ENCODE assay signal across 8 cellular contexts in genomic region chr10:23095966-23096813, GRCh38. TPM values are rescaled to one million over a fixed set of nuclear protein-coding genes. Genes with fewer than 3 reads are reported as not detected.
DNase-seq lines count a peak whose midpoint lies in the region; ATAC-seq, FAIRE-seq and TF ChIP-seq lines count a peak whose summit lies in the region.

No MANE protein-coding gene starts in this region.

- DNase-seq in NCI-H1417 (lab: John Stamatoyannopoulos, UW) (peak in 2 of 3 experiments; percentile 24 to 45), NCI-H1417 treated with DMSO at 0.1 percent for 48 hours (lab: John Stamatoyannopoulos, UW) (no peak), GM23338 (ENCODE audit: low spot score) (peak; percentile 67), endothelial cell of umbilical vein (ENCODE audit: low read depth, low spot score) (peak; percentile 59), mesendoderm (peak; percentile 55)
- DNase-seq in activated CD4-positive, alpha-beta T cell treated with anti-CD3 and anti-CD28 coated beads, Interleukin-2, amount 50 U/mL, for 4 hours, result peak; percentile 11 to 21

- H3K79me2 ChIP-seq in GM23338 (replicated peaks; ENCODE audit: insufficient read depth) (no peaks in the 10 kb centered on the region; the same call in 1 of the 2 replicates), endothelial cell of umbilical vein (ENCODE audit: control insufficient read depth, insufficient read depth, low read length) (no peaks in the 10 kb centered on the region), mesendoderm (ENCODE audit: control insufficient read depth, insufficient read depth, low read length) (no peaks in the 10 kb centered on the region)

- dilution Hi-C loops in endothelial cell of umbilical vein (cut with MboI; ENCODE audit: extremely low pct_ligation_motif_present, low sequenced_read_pairs), result no loop called here

- peak overlapping the region; percentile 79 for H3K4me3 ChIP-seq in GM23338
- H3K4me3 ChIP-seq in endothelial cell of umbilical vein (replicated peaks in 1 of 3; ENCODE audit: insufficient read depth in 1 of 3, low read depth in 1 of 3, low read length in 3 of 3), result peak overlapping the region; percentile 52 to 91 (median 84)
- peak overlapping the region; percentile 29 for H3K4me3 ChIP-seq in mesendoderm (ENCODE audit: low read length)
- H3K4me3 ChIP-seq in stomach smooth muscle (ENCODE audit: low read length in 2 of 2), result peak overlapping the region; percentile 78 to 82

- BruUV-seq in endothelial cell of umbilical vein (replicated peaks; lab: Mats Ljungman, UMichigan), result no TSS peak

- H3K27me3 Mint-ChIP-seq in GM23338 (ENCODE audit: insufficient read depth, low read depth, poor library complexity), result peaks cover 8% of the 10 kb centered on the region

- no peak overlapping the region for H4K5ac ChIP-seq in mesendoderm (ENCODE audit: low read length)

- H3K4me2 ChIP-seq in GM23338, result peak overlapping the region; percentile 86
- peak overlapping the region; percentile 68 for H3K4me2 ChIP-seq in endothelial cell of umbilical vein (ENCODE audit: insufficient read depth, low read length)
- H3K4me2 ChIP-seq in mesendoderm (ENCODE audit: low read length), result peak overlapping the region; percentile 56

- H3K4me3 Mint-ChIP-seq in GM23338, result peak overlapping the region; percentile 89

- 0 out of 2 replicates have a peak, but pooled peaks cover 6% of the 10 kb centered on the region for H3F3A ChIP-seq in GM23338 (replicated peaks; ENCODE audit: low read depth)

- H3K27ac ChIP-seq in GM23338 (ENCODE audit: low read depth) (peak overlapping the region; percentile 82), KOPT-K1 (ENCODE audit: low read depth, low read length, poor library complexity, severe bottlenecking) (peak overlapping the region; percentile 60), endothelial cell of umbilical vein (ENCODE audit: insufficient read depth, low read depth, low read length) (peak overlapping the region; percentile 25), mesendoderm (ENCODE audit: low read depth, low read length) (peak overlapping the region; percentile 76), stomach smooth muscle (ENCODE audit: low read length) (peak overlapping the region; percentile 94)

- H3K36me3 Mint-ChIP-seq in GM23338 (ENCODE audit: low read depth), result peaks cover 12% of the 10 kb centered on the region; the same call in 2 of the 3 replicates

- ATAC-seq in GM23338, result peak; percentile 80

- H3K4me1 Mint-ChIP-seq in GM23338, result peaks cover 32% of the 10 kb centered on the region

- H3K9me3 ChIP-seq in KOPT-K1 (ENCODE audit: insufficient read depth, low read length, poor library complexity, severe bottlenecking) (peaks cover 7% of the 10 kb centered on the region), endothelial cell of umbilical vein (replicated peaks; ENCODE audit: control insufficient read depth, insufficient read depth, low read length) (no peaks in the 10 kb centered on the region), stomach smooth muscle (ENCODE audit: control insufficient read depth in 2 of 2, low read length in 2 of 2) (peaks cover 0 to 2% of the 10 kb centered on the region in 2 donors)

- no peak overlapping the region for H2BK15ac ChIP-seq in mesendoderm (replicated peaks; ENCODE audit: low read depth)

- H3K79me1 ChIP-seq in mesendoderm (ENCODE audit: low read length), result no peaks in the 10 kb centered on the region

- no peaks in the 10 kb centered on the region for H3K9me1 ChIP-seq in endothelial cell of umbilical vein (replicated peaks; ENCODE audit: control insufficient read depth, extremely low read depth, insufficient read depth, low read length)

- WGBS in mesendoderm (ENCODE audit: extremely low coverage, insufficient coverage, low lambda C conversion rate), result no CpG with 5 or more reads among the region's 21 CpGs

- TF ChIP-seq POLR2A in endothelial cell of umbilical vein (IDR thresholded peaks at IDR 0.05; ENCODE audit: low read depth, low read length), result peak; percentile 20

- TF ChIP-seq CTCF in GM23338 (conservative IDR thresholded peaks at IDR 0.05; ENCODE audit: low read depth in 2 of 2) (peak in 1 of 2 experiments; percentile 21; a peak in 1 of 4 replicates), endothelial cell of umbilical vein (IDR thresholded peaks at IDR 0.05; ENCODE audit: extremely low read depth in 1 of 2, insufficient read depth in 1 of 2, low read depth in 1 of 2, low read length in 2 of 2) (no peak)

- peaks cover 35% of the 10 kb centered on the region for H3K4me1 ChIP-seq in GM23338 (ENCODE audit: insufficient read depth)
- peaks cover 21% of the 10 kb centered on the region for H3K4me1 ChIP-seq in endothelial cell of umbilical vein (ENCODE audit: control insufficient read depth, extremely low read depth, insufficient read depth, low read length)
- peaks cover 4% of the 10 kb centered on the region for H3K4me1 ChIP-seq in mesendoderm (ENCODE audit: control insufficient read depth, low read depth, low read length)
- H3K4me1 ChIP-seq in stomach smooth muscle (ENCODE audit: control insufficient read depth, insufficient read depth, low read length), result peaks cover 10% of the 10 kb centered on the region

- H3K27me3 ChIP-seq in GM23338 (ENCODE audit: insufficient read depth) (no peaks in the 10 kb centered on the region), endothelial cell of umbilical vein (ENCODE audit: control insufficient read depth in 2 of 2, insufficient read depth in 2 of 2, low read length in 2 of 2) (peaks cover 1 to 10% of the 10 kb centered on the region in 2 experiments), mesendoderm (ENCODE audit: insufficient read depth, low read length, poor library complexity) (no peaks in the 10 kb centered on the region), stomach smooth muscle (ENCODE audit: control insufficient read depth in 1 of 2, insufficient read depth in 2 of 2, low read length in 2 of 2) (no peaks in the 10 kb centered on the region)

- peak overlapping the region; percentile 80 for H3K56ac ChIP-seq in mesendoderm (ENCODE audit: low read length)

- no peaks in the 10 kb centered on the region for H3K36me3 ChIP-seq in GM23338 (ENCODE audit: insufficient read depth)
- no peaks in the 10 kb centered on the region for H3K36me3 ChIP-seq in KOPT-K1 (ENCODE audit: insufficient read depth, low read length)
- no peaks in the 10 kb centered on the region for H3K36me3 ChIP-seq in endothelial cell of umbilical vein (ENCODE audit: control insufficient read depth in 2 of 2, extremely low read depth in 1 of 2, insufficient read depth in 2 of 2, low read length in 2 of 2)
- no peaks in the 10 kb centered on the region for H3K36me3 ChIP-seq in mesendoderm (ENCODE audit: control insufficient read depth, insufficient read depth, low read length)
- H3K36me3 ChIP-seq in stomach smooth muscle (ENCODE audit: control insufficient read depth in 2 of 2, insufficient read depth in 2 of 2, low read length in 2 of 2), result no peaks in the 10 kb centered on the region

- FAIRE-seq in endothelial cell of umbilical vein (lab: Jason Lieb, UNC), result no peak

- peak overlapping the region; percentile 56 for H2BK120ac ChIP-seq in mesendoderm (ENCODE audit: low read depth, low read length)

- peak overlapping the region; percentile 91 for H4K8ac ChIP-seq in mesendoderm (ENCODE audit: low read depth, low read length)

- H2BK5ac ChIP-seq in mesendoderm (ENCODE audit: low read length), result no peak overlapping the region

- no peak overlapping the region for H3K23ac ChIP-seq in mesendoderm (ENCODE audit: low read length)

- H3K9ac ChIP-seq in endothelial cell of umbilical vein (replicated peaks; ENCODE audit: extremely low read depth, insufficient read depth, low read length) (peak overlapping the region; percentile 84), mesendoderm (ENCODE audit: low read length) (peak overlapping the region; percentile 68), stomach smooth muscle (ENCODE audit: low read length in 2 of 2) (peak overlapping the region; percentile 89 to 91)

- CTCF ChIA-PET in endothelial cell of umbilical vein (lab: Charles Lee), result no interaction called here

- no peaks in the 10 kb centered on the region for H3K9me2 ChIP-seq in GM23338 (ENCODE audit: insufficient read depth)

- H2AFZ ChIP-seq in GM23338, result peak overlapping the region; percentile 92
- H2AFZ ChIP-seq in endothelial cell of umbilical vein (ENCODE audit: low read depth, low read length), result peak overlapping the region; percentile 29

- H3K4ac ChIP-seq in mesendoderm (ENCODE audit: low read depth, low read length), result peak overlapping the region; percentile 65

- intact Hi-C loops in endothelial cell of umbilical vein (cut with micrococcal nuclease), result loop anchor here (2.0 to 10.0 kb wide), 4 partner anchors 343 to 1601 kb away; partner anchors contain the start of genes COMMD3 and OTUD1

- peak overlapping the region; percentile 91 for H3K27ac Mint-ChIP-seq in GM23338

- peak overlapping the region; percentile 97 for H3K18ac ChIP-seq in mesendoderm (ENCODE audit: low read length)

- peaks cover 24% of the 10 kb centered on the region; the same call in 2 of the 3 replicates for H3K9me3 Mint-ChIP-seq in GM23338

- POLR2A ChIA-PET in endothelial cell of umbilical vein (lab: Charles Lee), result no interaction called here

- H4K20me1 ChIP-seq in GM23338 (replicated peaks; ENCODE audit: insufficient read depth) (no peaks in the 10 kb centered on the region), endothelial cell of umbilical vein (replicated peaks; ENCODE audit: control insufficient read depth, extremely low read depth, insufficient read depth, low read length) (no peaks in the 10 kb centered on the region)

- H2AK5ac ChIP-seq in mesendoderm (ENCODE audit: low read length), result no peak overlapping the region

TF ChIP-seq in GM23338, 12 proteins besides CTCF, POLR2A, EP300 and RAD21 (continues in another document):
- TF ChIP-seq EZH2phosphoT487 (IDR thresholded peaks at IDR 0.05; ENCODE audit: unreplicated experiment), result no peak

TF ChIP-seq in endothelial cell of umbilical vein, 7 proteins besides CTCF, POLR2A, EP300 and RAD21 (continues in another document):
- no peak for TF ChIP-seq EZH2 (IDR thresholded peaks at IDR 0.05; ENCODE audit: borderline replicate concordance, low read depth, low read length, severe bottlenecking)
- TF ChIP-seq FOS (IDR thresholded peaks at IDR 0.05; ENCODE audit: borderline replicate concordance, insufficient read depth, low read length), result no peak
- TF ChIP-seq POLR2AphosphoS5 (IDR thresholded peaks at IDR 0.05; ENCODE audit: insufficient read depth, low read depth, low read length), result no peak

RNA-seq across cellular contexts. Expression of gene MSRB2, which starts 0.8 kb away (rescaled TPM):
- total RNA-seq in GM23338 (2014; rRNA removed; shearing (Covaris generic)), result 9.4 and 9.5 TPM in 2 replicates
- polyA plus RNA-seq in GM23338 (2016; fragmentation: Nextera tagmentation; extraction: Ambion mirVana), result 33.7 and 34.6 TPM in 2 replicates
- total RNA-seq in endothelial cell of umbilical vein, result 16.2 and 19.4 TPM in 2 replicates
- polyA plus RNA-seq in endothelial cell of umbilical vein, result 19.6 and 20.6 TPM in 2 replicates
- polyA plus RNA-seq in endothelial cell of umbilical vein (2011; cell fraction: cytosol; rRNA removed), result 21.3 and 22.9 TPM in 2 replicates
- 13.8 and 16.1 TPM in 2 replicates for polyA plus RNA-seq in endothelial cell of umbilical vein (2011; cell fraction: nucleus; rRNA removed)
- 20.5 and 24.7 TPM in 2 replicates for polyA plus RNA-seq in endothelial cell of umbilical vein (2012)
- polyA minus RNA-seq in endothelial cell of umbilical vein, result 10.1 and 10.5 TPM in 2 replicates
- 4.1 TPM for polyA minus RNA-seq in endothelial cell of umbilical vein (2011; cell fraction: cytosol; rRNA and poly(A)+ RNA removed)
- polyA minus RNA-seq in endothelial cell of umbilical vein (2011; cell fraction: nucleus; rRNA and poly(A)+ RNA removed), result 2.2 and 3.2 TPM in 2 replicates
- polyA plus RNA-seq in mesendoderm (2013, experiment 1 of 2), result 5.2 TPM
- polyA plus RNA-seq in mesendoderm (2013, experiment 2 of 2), result 5.4 TPM

Comparison
In these comparisons a context has a peak if more than half of its experiments do, and no peak if none do; other contexts are left out.
1. H3K27ac ChIP-seq: peak in every context shown above with its lines; median percentile 94 in stomach smooth muscle; 82 in GM23338; 76 in mesendoderm; 60 in KOPT-K1; 25 in endothelial cell of umbilical vein.
2. H3K4me3 ChIP-seq: peak in every context shown above with its lines; median percentile 84 in endothelial cell of umbilical vein; 80 in stomach smooth muscle; 79 in GM23338; 29 in mesendoderm.